Comparison of ENCODE assay signal across 8 cellular contexts in the genomic region with DNA sequence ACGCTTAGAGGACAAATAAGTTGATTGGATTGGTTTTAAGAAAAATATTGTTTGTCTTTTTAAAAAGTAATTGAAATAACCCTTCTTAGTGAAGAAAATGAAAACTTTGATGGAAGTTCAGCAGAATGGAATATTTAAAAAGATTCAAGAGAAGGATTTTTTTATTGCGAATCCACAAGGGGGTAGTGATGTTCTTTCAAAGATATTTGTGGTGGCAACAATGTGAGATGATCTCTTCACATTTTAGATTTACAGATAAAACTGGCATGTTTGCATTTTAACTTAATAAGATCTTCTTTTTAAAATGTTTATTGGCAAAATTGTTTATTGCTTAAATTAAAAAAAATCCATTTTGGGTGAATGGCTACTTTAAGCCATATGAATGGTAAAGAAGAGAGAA. TPM values are rescaled to one million over a fixed set of nuclear protein-coding genes. Genes with fewer than 3 reads are reported as not detected.
DNase-seq lines count a peak whose midpoint lies in the region; ATAC-seq and TF ChIP-seq lines count a peak whose summit lies in the region.

No MANE protein-coding gene starts in this region.

- H3K27ac ChIP-seq in A673 (ENCODE audit: low read depth, low read length, poor library complexity, severe bottlenecking) (no peak overlapping the region), GM23248 (no peak overlapping the region), thoracic aorta (no peak overlapping the region)

- CTCF ChIA-PET in A673 (lab: Charles Lee) = no interaction called here

- peaks cover 6% of the 10 kb centered on the region for H3K4me1 ChIP-seq in A673 (ENCODE audit: insufficient read depth, low read length, poor library complexity, severe bottlenecking)
- H3K4me1 ChIP-seq in GM23248 (ENCODE audit: insufficient read depth) = peaks cover 16% of the 10 kb centered on the region
- H3K4me1 ChIP-seq in thoracic aorta (ENCODE audit: control insufficient read depth in 1 of 2, low read depth in 2 of 2) = peaks cover 47 to 75% of the 10 kb centered on the region in 2 donors

- no peaks in the 10 kb centered on the region for H3K9me3 ChIP-seq in A673 (ENCODE audit: low read depth, low read length, poor library complexity, severe bottlenecking)
- H3K9me3 ChIP-seq in GM23248 (ENCODE audit: low read depth) = no peaks in the 10 kb centered on the region
- no peaks in the 10 kb centered on the region for H3K9me3 ChIP-seq in thoracic aorta

- H3F3A ChIP-seq in GM23248 (ENCODE audit: insufficient read depth) = peaks cover 23% of the 10 kb centered on the region

- POLR2A ChIA-PET in A673 (lab: Charles Lee; ENCODE audit: low non-redundant PET) = no interaction called here

- in situ Hi-C loops in GM23248 (cut with MboI) = loop anchor here (10.0 to 25.0 kb wide), 2 partner anchors 418 to 851 kb away; no protein-coding TSS in a partner anchor

- H2AFZ ChIP-seq in GM23248 = no peak overlapping the region

- no TSS peak for BruUV-seq in A673 (replicated peaks; lab: Mats Ljungman, UMichigan)

- WGBS in GM23248 (ENCODE audit: low coverage in 1 of 2, low lambda C conversion rate in 2 of 2, missing lambda C conversion rate in 2 of 2), 2 experiments = 76 to 79% methylated on average over 2 of the region's 2 CpGs

- no peaks in the 10 kb centered on the region; the same call in 1 of the 2 replicates for H4K20me1 ChIP-seq in GM23248 (ENCODE audit: insufficient read depth)

- TF ChIP-seq CTCF in A673 (conservative IDR thresholded peaks at IDR 0.05; ENCODE audit: low read depth, low read length) (peak; percentile 55; the same call in 1 of the 2 replicates), fibroblast of pulmonary artery (IDR thresholded peaks at IDR 0.05; ENCODE audit: low read length, missing control alignments) (peak; percentile 37), thoracic aorta (IDR thresholded peaks at IDR 0.05) (peak; percentile 30)

- no peak overlapping the region for H3K9ac ChIP-seq in GM23248

- H3K27me3 ChIP-seq in A673 (replicated peaks; ENCODE audit: insufficient read depth, low read depth, low read length, poor library complexity) (no peaks in the 10 kb centered on the region), GM23248 (replicated peaks; ENCODE audit: insufficient read depth) (no peaks in the 10 kb centered on the region), thoracic aorta (replicated peaks; ENCODE audit: insufficient read depth) (no peaks in the 10 kb centered on the region)

- no peaks in the 10 kb centered on the region for H3K36me3 ChIP-seq in A673 (ENCODE audit: insufficient read depth, low read length, poor library complexity, severe bottlenecking)
- H3K36me3 ChIP-seq in GM23248 (ENCODE audit: low read depth) = no peaks in the 10 kb centered on the region
- no peaks in the 10 kb centered on the region for H3K36me3 ChIP-seq in thoracic aorta

- H3K4me3 ChIP-seq in A673 (ENCODE audit: low read depth, low read length, poor library complexity, severe bottlenecking) = no peak overlapping the region
- H3K4me3 ChIP-seq in GM23248 = no peak overlapping the region
- no peak overlapping the region for H3K4me3 ChIP-seq in fibroblast of pulmonary artery (replicated peaks; ENCODE audit: low read depth, low read length)
- H3K4me3 ChIP-seq in thoracic aorta = no peak overlapping the region

- intact Hi-C loops in A673 (cut with micrococcal nuclease; ENCODE audit: unreplicated experiment) = loop anchor here (2.0 to 5.0 kb wide), 2 partner anchors 97 to 413 kb away; no protein-coding TSS in a partner anchor

- peaks cover 94% of the 10 kb centered on the region for H3K79me2 ChIP-seq in GM23248 (ENCODE audit: insufficient read depth)

- H3K9me2 ChIP-seq in GM23248 (ENCODE audit: insufficient read depth) = no peaks in the 10 kb centered on the region

- ATAC-seq in thoracic aorta (ENCODE audit: insufficient number of reproducible peaks, low FRiP score, low read depth) = no peak
- no peak for ATAC-seq in GM19463 (IDR thresholded peaks at IDR 0.05; ENCODE audit: unreplicated experiment)
- no peak for ATAC-seq in HG02852 (IDR thresholded peaks at IDR 0.05; ENCODE audit: unreplicated experiment)

- peak; percentile 55 for DNase-seq in A673 (ENCODE audit: low spot score)
- DNase-seq in GM23248 = peak; percentile 62
- peak; percentile 54 for DNase-seq in RKO (ENCODE audit: low spot score)
- peak; percentile 69 for DNase-seq in fibroblast of pulmonary artery (ENCODE audit: low read depth)
- DNase-seq in thoracic aorta (ENCODE audit: low spot score) = no peak
- DNase-seq in NK-92 (lab: John Stamatoyannopoulos, UW; ENCODE audit: unreplicated experiment) = no peak

- H3K4me2 ChIP-seq in GM23248 (ENCODE audit: unreplicated experiment) = no peak overlapping the region

RNA-seq across cellular contexts. Expression of a gene that starts 8.9 kb away (rescaled TPM):
- total RNA-seq in A673 (2021) (85.2 and 92.2 TPM in 2 replicates), thoracic aorta (100 to 1,000 TPM; 105 to 113 TPM)
- total RNA-seq in GM23248 (2014; rRNA removed; shearing (Covaris generic)) = 50.1 and 86.8 TPM in 2 replicates
- 159 and 165 TPM in 2 replicates for polyA plus RNA-seq in GM23248 (2016; fragmentation: Nextera tagmentation; extraction: Ambion mirVana)

Comparison
In these comparisons a context has a peak if more than half of its experiments do, and no peak if none do; other contexts are left out.
1. DNase-seq: peak in A673 (single experiment), GM23248 (single experiment), RKO (single experiment) and fibroblast of pulmonary artery (single experiment); none in thoracic aorta (single experiment) and NK-92 (single experiment).
2. Peak in every context shown above with its lines, with median percentiles within 50 percentile points of each other: CTCF ChIP-seq.